Comparison of ENCODE assay signal across 22 cellular contexts in genomic region chr9:103407260-103407659, GRCh38.
"Had no signal": no experiment of that assay in that cellular context is flagged by ENCODE, and none has a peak within 500 bp of the region (broad histone marks: within the 10 kb centered on the region; RNA-seq: fewer than 3 reads in every experiment).

No MANE protein-coding gene starts in this region.

- H3K4me2 ChIP-seq: smooth muscle cell had no signal

- H3K4me3 ChIP-seq: adrenal gland, ascending aorta, left lung, lung, sigmoid colon, smooth muscle cell, stomach, suprapubic skin, transverse colon had no signal

- H3K36me3 ChIP-seq: adrenal gland, ascending aorta, brain microvascular endothelial cell, left lung, sigmoid colon, stomach, suprapubic skin, transverse colon had no signal

- H3K4me1 ChIP-seq: adrenal gland, left lung, sigmoid colon, stomach, suprapubic skin, transverse colon had no signal

- DNase-seq: activated CD4-positive, alpha-beta T cell treated with anti-CD3 and anti-CD28 coated beads for 1 hour; activated gamma-delta T cell treated with Interleukin-2 at 50 U/mL for 16 hours; activated T-cell treated with anti-CD3 and anti-CD28 coated beads, Interleukin-2, amount 50 U/mL, for 1 hour; adrenal gland; brain microvascular endothelial cell; dermis blood vessel endothelial cell; effector CD8-positive, alpha-beta T cell; erythroblast; foreskin fibroblast; immature natural killer cell; kidney glomerular epithelial cell; left lung; naive thymus-derived CD4-positive, alpha-beta T cell; occipital lobe; sigmoid colon; stimulated activated CD4-positive, alpha-beta T cell treated with anti-CD3 and anti-CD28 coated beads, Interleukin-2, amount 100 ng/mL, for 48 hours; stomach; transverse colon had no signal

- ATAC-seq: left lung; naive thymus-derived CD4-positive, alpha-beta T cell had no signal

- H3K27ac ChIP-seq: adrenal gland, ascending aorta, brain microvascular endothelial cell, left lung, sigmoid colon, stomach, suprapubic skin, transverse colon had no signal

- H3K9me3 ChIP-seq: adrenal gland, ascending aorta, left lung, sigmoid colon, stomach, suprapubic skin, transverse colon had no signal

- H3K27me3 ChIP-seq: adrenal gland, ascending aorta, brain microvascular endothelial cell, left lung, sigmoid colon, stomach, suprapubic skin, transverse colon had no signal
